In genomic region chr7:140684066-140684950, GRCh38 we compare ENCODE assay signal across 1 cellular context.
TF ChIP-seq lines count a peak whose summit lies in the region.

No MANE protein-coding gene starts in this region.

TF ChIP-seq in GM23338, 12 proteins besides CTCF, POLR2A, EP300 and RAD21 (continued from another document):
- TF ChIP-seq EZH2phosphoT487 (IDR thresholded peaks at IDR 0.05; ENCODE audit: unreplicated experiment), result no peak
- no peak for TF ChIP-seq ZNF462 (CRISPR knock-in tag; IDR thresholded peaks at IDR 0.05)
- TF ChIP-seq ZNF114 (CRISPR knock-in tag; IDR thresholded peaks at IDR 0.05), result no peak
- no peak for TF ChIP-seq EZH2 (IDR thresholded peaks at IDR 0.05; ENCODE audit: low read depth, unreplicated experiment)
- TF ChIP-seq NANOG (IDR thresholded peaks at IDR 0.05; ENCODE audit: borderline replicate concordance), result no peak
- no peak for TF ChIP-seq STAT1 (IDR thresholded peaks at IDR 0.05; ENCODE audit: unreplicated experiment)
